Comparison of ENCODE assay signal across 2 cellular contexts in genomic region chr22:37145415-37146385, GRCh38.
TF ChIP-seq lines count a peak whose summit lies in the region.

No MANE protein-coding gene starts in this region.

TF ChIP-seq in A549, 52 proteins besides CTCF, POLR2A, EP300 and RAD21:
- TF ChIP-seq TFCP2L1 (CRISPR knock-in tag; IDR thresholded peaks at IDR 0.05): no peak
- TF ChIP-seq CBX2 (IDR thresholded peaks at IDR 0.05; ENCODE audit: borderline replicate concordance, low read depth): no peak
- TF ChIP-seq HDAC2 (IDR thresholded peaks at IDR 0.05): no peak
- no peak for TF ChIP-seq CHD4 (IDR thresholded peaks at IDR 0.05; ENCODE audit: borderline replicate concordance)
- TF ChIP-seq SMC3 (IDR thresholded peaks at IDR 0.05): no peak
- TF ChIP-seq CBX8 (IDR thresholded peaks at IDR 0.05): no peak
- TF ChIP-seq EHMT2 (IDR thresholded peaks at IDR 0.05; ENCODE audit: low read depth): no peak
- TF ChIP-seq, protein P1, sequence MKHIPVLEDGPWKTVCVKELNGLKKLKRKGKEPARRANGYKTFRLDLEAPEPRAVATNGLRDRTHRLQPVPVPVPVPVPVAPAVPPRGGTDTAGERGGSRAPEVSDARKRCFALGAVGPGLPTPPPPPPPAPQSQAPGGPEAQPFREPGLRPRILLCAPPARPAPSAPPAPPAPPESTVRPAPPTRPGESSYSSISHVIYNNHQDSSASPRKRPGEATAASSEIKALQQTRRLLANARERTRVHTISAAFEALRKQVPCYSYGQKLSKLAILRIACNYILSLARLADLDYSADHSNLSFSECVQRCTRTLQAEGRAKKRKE (CRISPR knock-in tag; IDR thresholded peaks at IDR 0.05; ENCODE audit: low read depth): no peak
- TF ChIP-seq, protein P2, sequence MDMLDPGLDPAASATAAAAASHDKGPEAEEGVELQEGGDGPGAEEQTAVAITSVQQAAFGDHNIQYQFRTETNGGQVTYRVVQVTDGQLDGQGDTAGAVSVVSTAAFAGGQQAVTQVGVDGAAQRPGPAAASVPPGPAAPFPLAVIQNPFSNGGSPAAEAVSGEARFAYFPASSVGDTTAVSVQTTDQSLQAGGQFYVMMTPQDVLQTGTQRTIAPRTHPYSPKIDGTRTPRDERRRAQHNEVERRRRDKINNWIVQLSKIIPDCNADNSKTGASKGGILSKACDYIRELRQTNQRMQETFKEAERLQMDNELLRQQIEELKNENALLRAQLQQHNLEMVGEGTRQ (IDR thresholded peaks at IDR 0.05): no peak
- no peak for TF ChIP-seq CHD2 (IDR thresholded peaks at IDR 0.05; ENCODE audit: low read length, partially characterized antibody)

TF ChIP-seq in HepG2, 621 proteins besides CTCF, POLR2A, EP300 and RAD21:
- TF ChIP-seq ZNF878 (CRISPR knock-in tag; IDR thresholded peaks at IDR 0.05): no peak
- TF ChIP-seq ZNF678 (CRISPR knock-in tag; IDR thresholded peaks at IDR 0.05): no peak
- TF ChIP-seq, protein P3, sequence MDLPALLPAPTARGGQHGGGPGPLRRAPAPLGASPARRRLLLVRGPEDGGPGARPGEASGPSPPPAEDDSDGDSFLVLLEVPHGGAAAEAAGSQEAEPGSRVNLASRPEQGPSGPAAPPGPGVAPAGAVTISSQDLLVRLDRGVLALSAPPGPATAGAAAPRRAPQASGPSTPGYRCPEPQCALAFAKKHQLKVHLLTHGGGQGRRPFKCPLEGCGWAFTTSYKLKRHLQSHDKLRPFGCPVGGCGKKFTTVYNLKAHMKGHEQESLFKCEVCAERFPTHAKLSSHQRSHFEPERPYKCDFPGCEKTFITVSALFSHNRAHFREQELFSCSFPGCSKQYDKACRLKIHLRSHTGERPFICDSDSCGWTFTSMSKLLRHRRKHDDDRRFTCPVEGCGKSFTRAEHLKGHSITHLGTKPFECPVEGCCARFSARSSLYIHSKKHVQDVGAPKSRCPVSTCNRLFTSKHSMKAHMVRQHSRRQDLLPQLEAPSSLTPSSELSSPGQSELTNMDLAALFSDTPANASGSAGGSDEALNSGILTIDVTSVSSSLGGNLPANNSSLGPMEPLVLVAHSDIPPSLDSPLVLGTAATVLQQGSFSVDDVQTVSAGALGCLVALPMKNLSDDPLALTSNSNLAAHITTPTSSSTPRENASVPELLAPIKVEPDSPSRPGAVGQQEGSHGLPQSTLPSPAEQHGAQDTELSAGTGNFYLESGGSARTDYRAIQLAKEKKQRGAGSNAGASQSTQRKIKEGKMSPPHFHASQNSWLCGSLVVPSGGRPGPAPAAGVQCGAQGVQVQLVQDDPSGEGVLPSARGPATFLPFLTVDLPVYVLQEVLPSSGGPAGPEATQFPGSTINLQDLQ (CRISPR knock-in tag; IDR thresholded peaks at IDR 0.05): no peak
